In genomic region chr17:60326702-60327101, GRCh38 we compare ENCODE assay signal across 15 cellular contexts.
DNase-seq lines count a peak whose midpoint lies in the region; ATAC-seq and TF ChIP-seq lines count a peak whose summit lies in the region.
"Had no signal": no experiment of that assay in that cellular context is flagged by ENCODE, and none has a peak within 500 bp of the region (broad histone marks: within the 10 kb centered on the region; RNA-seq: fewer than 3 reads in every experiment).

No MANE protein-coding gene starts in this region.

- peaks cover 15% of the 10 kb centered on the region for H3K4me1 ChIP-seq in Caco-2
- H3K4me1 ChIP-seq in PC-3 (ENCODE audit: insufficient read depth, low read length) = peaks cover 5% of the 10 kb centered on the region; the same call in 1 of the 2 replicates
- H3K4me1 ChIP-seq: SJSA1 had no signal

- H3F3A ChIP-seq in PC-3 (ENCODE audit: low read length, unreplicated experiment) = no peaks in the 10 kb centered on the region

- POLR2A ChIA-PET in Caco-2 (lab: Charles Lee) = no interaction called here
- POLR2A ChIA-PET in PC-3 (lab: Charles Lee; ENCODE audit: unreplicated experiment) = interaction anchor here (0.7 kb wide), 1 partner anchor 1517 kb away, joined by 9 read pairs; no protein-coding TSS in a partner anchor
- POLR2A ChIA-PET in RWPE1 (lab: Yijun Ruan, JAX; ENCODE audit: low non-redundant PET) = no interaction called here

- no peak overlapping the region for H3K4me3 ChIP-seq in Caco-2 (ENCODE audit: low read depth, low read length)
- H3K4me3 ChIP-seq in PC-3 (ENCODE audit: low read length) = no peak overlapping the region
- H3K4me3 ChIP-seq: SJSA1 had no signal

- H3K4me2 ChIP-seq in PC-3 (ENCODE audit: low read length) = no peak overlapping the region

- H3K79me2 ChIP-seq in PC-3 (ENCODE audit: low read length) = peaks cover 5% of the 10 kb centered on the region; the same call in 1 of the 2 replicates

- H3K27me3 ChIP-seq in Caco-2 (replicated peaks; ENCODE audit: control insufficient read depth, insufficient read depth, low read length) (no peaks in the 10 kb centered on the region), PC-3 (ENCODE audit: low read length) (no peaks in the 10 kb centered on the region)
- H3K27me3 ChIP-seq: SJSA1 had no signal

- BruUV-seq in Caco-2 (replicated peaks; lab: Mats Ljungman, UMichigan) (no TSS peak), PC-3 (replicated peaks; lab: Mats Ljungman, UMichigan) (no TSS peak)

- peak overlapping the region; percentile 60 for H3K27ac Mint-ChIP-seq in Caco-2 (ENCODE audit: unreplicated experiment)
- peak overlapping the region; percentile 59 for H3K27ac Mint-ChIP-seq in endothelial cell (ENCODE audit: unreplicated experiment)
- peak overlapping the region; percentile 17 for H3K27ac Mint-ChIP-seq in osteocyte (ENCODE audit: unreplicated experiment)
- H3K27ac Mint-ChIP-seq: B cell had no signal

- H3K36me3 Mint-ChIP-seq in Caco-2 (ENCODE audit: insufficient read depth, unreplicated experiment) (peaks cover 24% of the 10 kb centered on the region), endothelial cell (ENCODE audit: low read depth, unreplicated experiment) (peaks cover 13% of the 10 kb centered on the region), osteocyte (ENCODE audit: unreplicated experiment) (peaks cover 10% of the 10 kb centered on the region)

- H4K20me1 ChIP-seq in PC-3 (ENCODE audit: low read length) = no peaks in the 10 kb centered on the region; the same call in 1 of the 2 replicates

- TF ChIP-seq CTCF in Caco-2 (IDR thresholded peaks at IDR 0.05; ENCODE audit: insufficient read depth in 1 of 2, low read depth in 1 of 2, low read length in 1 of 2, severe bottlenecking in 1 of 2, unreplicated experiment in 1 of 2) (no peak), PC-3 (conservative IDR thresholded peaks at IDR 0.05; ENCODE audit: low read depth, low read length) (no peak), endothelial cell (IDR thresholded peaks at IDR 0.05; ENCODE audit: unreplicated experiment) (no peak), osteocyte (IDR thresholded peaks at IDR 0.05) (no peak), RWPE1 (conservative IDR thresholded peaks at IDR 0.05; ENCODE audit: low read depth) (no peak)

- intact Hi-C loops in Caco-2 (cut with micrococcal nuclease; ENCODE audit: unreplicated experiment) = loop anchor here (10.0 kb wide), 1 partner anchor 68 kb away; the partner anchor contains the start of gene USP32
- intact Hi-C loops in PC-3 (cut with micrococcal nuclease) = no loop called here

- H3K27ac ChIP-seq in PC-3 (ENCODE audit: low read length) (no peak overlapping the region), RWPE1 (no peak overlapping the region)
- H3K27ac ChIP-seq: SJSA1 had no signal

- CTCF ChIA-PET in Caco-2 (lab: Charles Lee) (no interaction called here), PC-3 (lab: Charles Lee) (interaction anchor here (0.7 kb wide), 1 partner anchor 95 kb away, joined by 3 read pairs; no protein-coding TSS in a partner anchor), RWPE1 (lab: Yijun Ruan, JAX) (no interaction called here)

- H3K4me1 Mint-ChIP-seq in Caco-2 (ENCODE audit: low read depth, unreplicated experiment) (peaks cover 1% of the 10 kb centered on the region), endothelial cell (ENCODE audit: unreplicated experiment) (peaks cover 4% of the 10 kb centered on the region), osteocyte (ENCODE audit: unreplicated experiment) (peaks cover 16% of the 10 kb centered on the region)

- H3K36me3 ChIP-seq in Caco-2 (ENCODE audit: control insufficient read depth, insufficient read depth, low read length) = no peaks in the 10 kb centered on the region
- H3K36me3 ChIP-seq in PC-3 (ENCODE audit: low read depth, low read length) = no peaks in the 10 kb centered on the region

- H3K4me3 Mint-ChIP-seq in Caco-2 (ENCODE audit: unreplicated experiment) (no peak overlapping the region), endothelial cell (ENCODE audit: unreplicated experiment) (no peak overlapping the region), osteocyte (ENCODE audit: unreplicated experiment) (no peak overlapping the region)
- H3K4me3 Mint-ChIP-seq: B cell had no signal

- H3K27me3 Mint-ChIP-seq in Caco-2 (ENCODE audit: insufficient read depth, unreplicated experiment) (no peaks in the 10 kb centered on the region), endothelial cell (ENCODE audit: unreplicated experiment) (peaks cover 3% of the 10 kb centered on the region), osteocyte (ENCODE audit: unreplicated experiment) (no peaks in the 10 kb centered on the region)
- H3K27me3 Mint-ChIP-seq: B cell, IgD-negative memory B cell had no signal

- H2AFZ ChIP-seq in PC-3 (ENCODE audit: low read length) = no peak overlapping the region

- H3K9ac ChIP-seq in PC-3 (ENCODE audit: low read length) = no peak overlapping the region

- H3K9me3 ChIP-seq in Caco-2 (no peaks in the 10 kb centered on the region), PC-3 (ENCODE audit: low read length) (no peaks in the 10 kb centered on the region)
- H3K9me3 ChIP-seq: SJSA1 had no signal

- H3K9me3 Mint-ChIP-seq in Caco-2 (ENCODE audit: unreplicated experiment) = no peaks in the 10 kb centered on the region
- no peaks in the 10 kb centered on the region for H3K9me3 Mint-ChIP-seq in endothelial cell (ENCODE audit: unreplicated experiment)
- H3K9me3 Mint-ChIP-seq in osteocyte (ENCODE audit: unreplicated experiment) = no peaks in the 10 kb centered on the region
- H3K9me3 Mint-ChIP-seq: IgD-negative memory B cell had no signal

- H3K9me2 ChIP-seq in PC-3 (replicated peaks; ENCODE audit: low read length) = no peaks in the 10 kb centered on the region

- peak; percentile 55 for ATAC-seq in PC-3

- no peak for DNase-seq in Caco-2
- DNase-seq in PC-3 = no peak
- no peak for DNase-seq in endothelial cell (ENCODE audit: low spot score)
- DNase-seq in osteocyte (ENCODE audit: extremely low spot score, unreplicated experiment) = no peak
- no peak for DNase-seq in RWPE1 (ENCODE audit: low spot score)
- DNase-seq in ureter (ENCODE audit: low spot score) = no peak
- DNase-seq in HUDEP-2 (lab: John Stamatoyannopoulos, UW; ENCODE audit: unreplicated experiment in 76 of 76) = no peak
- DNase-seq: DMS 273 treated with DMSO at 0.1 percent for 48 hours; NCI-H1436; NCI-H226; NK-92 treated with Interleukin-12 subunit alpha and Interleukin-12 subunit beta, amount 100 ng/mL, for 24 hours; OCI-M1 had no signal
